Comparison of ENCODE assay signal across 11 cellular contexts in genomic region chr5:132434813-132435286, GRCh38. TPM values are rescaled to one million over a fixed set of nuclear protein-coding genes. Genes with fewer than 3 reads are reported as not detected.
A peak's percentile ranks its signal among the peaks of the same experiment; 100 is the strongest.
DNase-seq lines count a peak whose midpoint lies in the region; ATAC-seq and TF ChIP-seq lines count a peak whose summit lies in the region.
"Had no signal": no experiment of that assay in that cellular context is flagged by ENCODE, and none has a peak within 500 bp of the region (broad histone marks: within the 10 kb centered on the region; RNA-seq: fewer than 3 reads in every experiment).

No MANE protein-coding gene starts in this region.

- in situ Hi-C loops in gastrocnemius medialis (cut with MboI; ENCODE audit: low sequenced_read_pairs in 4 of 4) = no loop called here

- H3K4me3 ChIP-seq in stomach smooth muscle (ENCODE audit: low read length in 2 of 2) = peak overlapping the region in 1 of 2 donors; percentile 3
- no peak overlapping the region for H3K4me3 ChIP-seq in gastrocnemius medialis
- H3K4me3 ChIP-seq: cardiac muscle cell had no signal

- no peaks in the 10 kb centered on the region for H3K9me3 Mint-ChIP-seq in activated naive CD4-positive, alpha-beta T cell treated with anti-CD3 and anti-CD28 coated beads, Interleukin-2, amount 50 U/mL, for 24 hours
- H3K9me3 Mint-ChIP-seq in activated T-helper 1 cell treated with anti-CD3 and anti-CD28 coated beads, Interleukin-12 subunit alpha, Interleukin-12 subunit beta, Interleukin-2, Interleukin-4 antibody, amounts not matched to agents 30 ng/mL and 10 ng/mL and 1 ng/mL, durations not matched to agents 14 hours and 24 hours and 36 hours = no peaks in the 10 kb centered on the region
- no peaks in the 10 kb centered on the region for H3K9me3 Mint-ChIP-seq in memory B cell

- peak overlapping the region; percentile 49 for H3K27ac ChIP-seq in stomach smooth muscle (ENCODE audit: low read length)
- peak overlapping the region in 2 of 4 donors; percentile 31 to 99 for H3K27ac ChIP-seq in gastrocnemius medialis
- H3K27ac ChIP-seq: cardiac muscle cell, parathyroid adenoma had no signal

- TF ChIP-seq POLR2A in gastrocnemius medialis (IDR thresholded peaks at IDR 0.05) = no peak

- peak overlapping the region; percentile 76 for H3K27ac Mint-ChIP-seq in activated naive CD4-positive, alpha-beta T cell treated with anti-CD3 and anti-CD28 coated beads, Interleukin-2, amount 50 U/mL, for 24 hours
- H3K27ac Mint-ChIP-seq in activated T-helper 1 cell treated with anti-CD3 and anti-CD28 coated beads, Interleukin-12 subunit alpha, Interleukin-12 subunit beta, Interleukin-2, Interleukin-4 antibody, amounts not matched to agents 30 ng/mL and 10 ng/mL and 1 ng/mL, durations not matched to agents 14 hours and 24 hours and 36 hours = peak overlapping the region; percentile 30
- peak overlapping the region; percentile 23 for H3K27ac Mint-ChIP-seq in memory B cell

- intact Hi-C loops in activated T-helper 1 cell treated with anti-CD3 and anti-CD28 coated beads, Interleukin-12 subunit alpha, Interleukin-12 subunit beta, Interleukin-2, Interleukin-4 antibody, amounts not matched to agents 30 ng/mL and 10 ng/mL and 1 ng/mL, durations not matched to agents 14 hours and 24 hours and 36 hours (cut with micrococcal nuclease) = no loop called here
- intact Hi-C loops in gastrocnemius medialis (cut with DNase I; ENCODE audit: low total_unique reads) = no loop called here

- no peak overlapping the region for H3K4me3 Mint-ChIP-seq in activated naive CD4-positive, alpha-beta T cell treated with anti-CD3 and anti-CD28 coated beads, Interleukin-2, amount 50 U/mL, for 24 hours
- no peak overlapping the region for H3K4me3 Mint-ChIP-seq in activated T-helper 1 cell treated with anti-CD3 and anti-CD28 coated beads, Interleukin-12 subunit alpha, Interleukin-12 subunit beta, Interleukin-2, Interleukin-4 antibody, amounts not matched to agents 30 ng/mL and 10 ng/mL and 1 ng/mL, durations not matched to agents 14 hours and 24 hours and 36 hours
- H3K4me3 Mint-ChIP-seq in memory B cell = no peak overlapping the region

- H3K9ac ChIP-seq in stomach smooth muscle (ENCODE audit: low read length in 2 of 2) = no peak overlapping the region
- H3K9ac ChIP-seq: parathyroid adenoma had no signal

- H3K36me3 Mint-ChIP-seq in activated naive CD4-positive, alpha-beta T cell treated with anti-CD3 and anti-CD28 coated beads, Interleukin-2, amount 50 U/mL, for 24 hours = peaks cover 24% of the 10 kb centered on the region
- peaks cover 42% of the 10 kb centered on the region for H3K36me3 Mint-ChIP-seq in activated T-helper 1 cell treated with anti-CD3 and anti-CD28 coated beads, Interleukin-12 subunit alpha, Interleukin-12 subunit beta, Interleukin-2, Interleukin-4 antibody, amounts not matched to agents 30 ng/mL and 10 ng/mL and 1 ng/mL, durations not matched to agents 14 hours and 24 hours and 36 hours (ENCODE audit: low read depth)
- peaks cover 20% of the 10 kb centered on the region for H3K36me3 Mint-ChIP-seq in memory B cell

- ATAC-seq in memory B cell (ENCODE audit: low read depth) = no peak
- ATAC-seq in gastrocnemius medialis = no peak
- ATAC-seq in HG02852 (IDR thresholded peaks at IDR 0.05; ENCODE audit: unreplicated experiment) = no peak

- DNase-seq in activated naive CD4-positive, alpha-beta T cell treated with Interleukin-2 at 50 U/mL for 16 hours = no peak
- no peak for DNase-seq in activated T-helper 1 cell treated with anti-CD3 and anti-CD28 coated beads, Interleukin-12 subunit alpha, Interleukin-12 subunit beta, Interleukin-2, Interleukin-4 antibody, amounts not matched to agents 30 ng/mL and 10 ng/mL and 1 ng/mL, durations not matched to agents 14 hours and 24 hours and 36 hours (ENCODE audit: low spot score)
- no peak for DNase-seq in memory B cell (ENCODE audit: low spot score in 2 of 2)
- no peak for DNase-seq in NCI-H1694 treated with DMSO at 0.1 percent for 48 hours (lab: John Stamatoyannopoulos, UW)
- DNase-seq in gastrocnemius medialis = no peak
- DNase-seq: NCI-H146 had no signal

- H3K36me3 ChIP-seq in stomach smooth muscle (ENCODE audit: control insufficient read depth in 2 of 2, insufficient read depth in 2 of 2, low read length in 2 of 2) = peaks cover 3 to 5% of the 10 kb centered on the region in 2 donors
- no peaks in the 10 kb centered on the region for H3K36me3 ChIP-seq in gastrocnemius medialis
- H3K36me3 ChIP-seq: cardiac muscle cell had no signal

- H3K9me3 ChIP-seq in stomach smooth muscle (ENCODE audit: control insufficient read depth in 2 of 2, low read length in 2 of 2) (no peaks in the 10 kb centered on the region), gastrocnemius medialis (no peaks in the 10 kb centered on the region)

- H3K4me1 ChIP-seq in stomach smooth muscle (ENCODE audit: control insufficient read depth, insufficient read depth, low read length) (peaks cover 45% of the 10 kb centered on the region), gastrocnemius medialis (peaks cover 71 to 90% of the 10 kb centered on the region in 2 donors)
- H3K4me1 ChIP-seq: parathyroid adenoma had no signal

- peaks cover 89% of the 10 kb centered on the region for H3K4me1 Mint-ChIP-seq in activated naive CD4-positive, alpha-beta T cell treated with anti-CD3 and anti-CD28 coated beads, Interleukin-2, amount 50 U/mL, for 24 hours
- peaks cover 93% of the 10 kb centered on the region for H3K4me1 Mint-ChIP-seq in activated T-helper 1 cell treated with anti-CD3 and anti-CD28 coated beads, Interleukin-12 subunit alpha, Interleukin-12 subunit beta, Interleukin-2, Interleukin-4 antibody, amounts not matched to agents 30 ng/mL and 10 ng/mL and 1 ng/mL, durations not matched to agents 14 hours and 24 hours and 36 hours (ENCODE audit: low read depth)
- H3K4me1 Mint-ChIP-seq in memory B cell = peaks cover 52% of the 10 kb centered on the region

- H3K27me3 ChIP-seq in stomach smooth muscle (ENCODE audit: control insufficient read depth in 1 of 2, insufficient read depth in 2 of 2, low read length in 2 of 2) (no peaks in the 10 kb centered on the region), gastrocnemius medialis (no peaks in the 10 kb centered on the region)
- H3K27me3 ChIP-seq: cardiac muscle cell had no signal

- TF ChIP-seq CTCF in gastrocnemius medialis (IDR thresholded peaks at IDR 0.05 in 4 of 5, conservative IDR thresholded peaks at IDR 0.05 in 1 of 5) = no peak

- H3K27me3 Mint-ChIP-seq in activated naive CD4-positive, alpha-beta T cell treated with anti-CD3 and anti-CD28 coated beads, Interleukin-2, amount 50 U/mL, for 24 hours = no peaks in the 10 kb centered on the region
- no peaks in the 10 kb centered on the region for H3K27me3 Mint-ChIP-seq in activated T-helper 1 cell treated with anti-CD3 and anti-CD28 coated beads, Interleukin-12 subunit alpha, Interleukin-12 subunit beta, Interleukin-2, Interleukin-4 antibody, amounts not matched to agents 30 ng/mL and 10 ng/mL and 1 ng/mL, durations not matched to agents 14 hours and 24 hours and 36 hours (ENCODE audit: insufficient read depth)
- no peaks in the 10 kb centered on the region for H3K27me3 Mint-ChIP-seq in memory B cell

RNA-seq across cellular contexts. Expression of gene IRF1, which starts 55.7 kb away (rescaled TPM):
- 190 and 198 TPM in 2 replicates for total RNA-seq in activated T-helper 1 cell treated with anti-CD3 and anti-CD28 coated beads, Interleukin-12 subunit alpha, Interleukin-12 subunit beta, Interleukin-2, Interleukin-4 antibody, amounts not matched to agents 30 ng/mL and 10 ng/mL and 1 ng/mL, durations not matched to agents 14 hours and 24 hours and 36 hours
- 10 to 100 TPM in 1 of 4 donors, 1 to 10 TPM in 3; 5.5 to 20.6 (median 8.4) TPM for total RNA-seq in gastrocnemius medialis

Comparison
In these comparisons a context has a peak if more than half of its experiments do, and no peak if none do; other contexts are left out.
1. H3K27ac Mint-ChIP-seq: peak in every context shown above with its lines; median percentile 76 in activated naive CD4-positive, alpha-beta T cell treated with anti-CD3 and anti-CD28 coated beads, Interleukin-2, amount 50 U/mL, for 24 hours; 30 in activated T-helper 1 cell treated with anti-CD3 and anti-CD28 coated beads, Interleukin-12 subunit alpha, Interleukin-12 subunit beta, Interleukin-2, Interleukin-4 antibody, amounts not matched to agents 30 ng/mL and 10 ng/mL and 1 ng/mL, durations not matched to agents 14 hours and 24 hours and 36 hours; 23 in memory B cell.